Comparison of ENCODE assay signal across 1 cellular context in genomic region chr16:11979013-11979412, GRCh38.
A peak's percentile ranks its signal among the peaks of the same experiment; 100 is the strongest.
TF ChIP-seq lines count a peak whose summit lies in the region.

No MANE protein-coding gene starts in this region.

TF ChIP-seq in HEK293, 187 proteins besides CTCF, POLR2A, EP300 and RAD21:
- TF ChIP-seq, protein P1, sequence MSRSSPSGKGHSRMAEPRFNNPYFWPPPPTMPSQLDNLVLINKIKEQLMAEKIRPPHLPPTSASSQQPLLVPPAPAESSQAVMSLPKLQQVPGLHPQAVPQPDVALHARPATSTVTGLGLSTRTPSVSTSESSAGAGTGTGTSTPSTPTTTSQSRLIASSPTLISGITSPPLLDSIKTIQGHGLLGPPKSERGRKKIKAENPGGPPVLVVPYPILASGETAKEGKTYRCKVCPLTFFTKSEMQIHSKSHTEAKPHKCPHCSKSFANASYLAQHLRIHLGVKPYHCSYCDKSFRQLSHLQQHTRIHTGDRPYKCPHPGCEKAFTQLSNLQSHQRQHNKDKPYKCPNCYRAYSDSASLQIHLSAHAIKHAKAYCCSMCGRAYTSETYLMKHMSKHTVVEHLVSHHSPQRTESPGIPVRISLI (tag by site-specific recombination; IDR thresholded peaks at IDR 0.05) = 0 out of 2 replicates have a peak, but pooled peaks have one; percentile 81
